ENCODE assay signal across 2 cellular contexts in genomic region chr20:38872491-38873049, GRCh38.
TF ChIP-seq lines count a peak whose summit lies in the region.

No MANE protein-coding gene starts in this region.

TF ChIP-seq in WTC11, 78 proteins besides CTCF, POLR2A, EP300 and RAD21 (continued from another document):
- TF ChIP-seq PREB (CRISPR knock-in tag; IDR thresholded peaks at IDR 0.05; ENCODE audit: borderline replicate concordance): no peak
- TF ChIP-seq ZNF219 (CRISPR knock-in tag; IDR thresholded peaks at IDR 0.05; ENCODE audit: borderline replicate concordance): no peak

TF ChIP-seq in SK-N-SH, 30 proteins besides CTCF, POLR2A, EP300 and RAD21 (continued from another document):
- no peak for TF ChIP-seq ZBTB33 (IDR thresholded peaks at IDR 0.05; ENCODE audit: borderline replicate concordance, low read depth)
- TF ChIP-seq RXRA (IDR thresholded peaks at IDR 0.05; ENCODE audit: borderline replicate concordance, low read depth): no peak
- no peak for TF ChIP-seq USF1 (IDR thresholded peaks at IDR 0.05; ENCODE audit: borderline replicate concordance, low read depth)
- no peak for TF ChIP-seq TAF1 (IDR thresholded peaks at IDR 0.05; ENCODE audit: borderline replicate concordance, low read depth, low read length)
- TF ChIP-seq SIN3A (IDR thresholded peaks at IDR 0.05; ENCODE audit: borderline replicate concordance, low read depth, low read length): no peak
